8 cellular contexts compared by ENCODE assay signal in the genomic region with DNA sequence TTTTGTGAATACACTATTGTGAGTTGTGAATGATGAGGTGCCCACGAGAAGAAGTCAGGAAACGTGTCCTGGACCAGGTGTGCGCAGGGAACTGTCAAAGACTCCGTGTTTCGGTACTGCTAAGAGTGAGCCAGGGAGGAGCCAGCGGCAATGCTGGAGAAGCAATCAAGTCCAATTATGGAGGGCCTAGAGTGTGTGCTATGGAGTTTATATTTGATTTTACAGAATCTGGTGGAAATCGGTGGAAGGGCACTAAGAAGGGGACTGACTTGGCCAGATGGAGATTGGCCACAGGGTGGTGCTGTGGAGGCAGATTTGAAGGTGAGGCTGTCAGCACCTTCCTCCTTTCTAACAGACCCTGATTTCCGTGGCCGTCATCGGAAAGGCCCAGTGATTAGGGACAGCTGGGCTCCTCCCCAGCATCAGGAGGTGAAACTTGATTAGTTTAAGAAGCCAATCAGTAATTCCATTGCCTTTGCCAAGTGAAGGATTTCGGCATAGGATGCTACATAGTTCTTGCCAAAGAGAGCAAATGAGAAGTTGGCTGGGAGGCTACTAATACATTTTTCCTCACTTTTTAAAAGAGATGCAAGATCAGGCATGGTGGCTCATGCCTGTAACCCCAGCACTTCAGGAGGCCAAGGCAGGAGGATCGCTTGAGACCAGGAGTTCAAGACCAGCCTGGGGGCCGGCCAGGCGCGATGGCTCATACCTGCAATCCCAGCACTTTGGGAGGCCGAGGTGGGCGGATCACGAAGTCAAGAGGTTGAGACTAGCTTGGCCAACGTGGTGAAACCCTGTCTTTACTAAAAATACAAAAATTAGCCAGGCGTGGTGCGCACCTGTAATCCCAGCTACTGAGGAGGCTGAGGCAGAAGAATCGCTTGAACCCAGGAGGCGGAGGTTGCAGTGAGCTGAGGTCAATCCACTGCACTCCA. TPM values are rescaled to one million over a fixed set of nuclear protein-coding genes. Genes with fewer than 3 reads are reported as not detected.
DNase-seq lines count a peak whose midpoint lies in the region; ATAC-seq and TF ChIP-seq lines count a peak whose summit lies in the region.

No MANE protein-coding gene starts in this region.

- no peaks in the 10 kb centered on the region for H3K36me3 Mint-ChIP-seq in activated CD8-positive, alpha-beta T cell treated with anti-CD3 and anti-CD28 coated beads, Interleukin-2, amount 10 ng/mL, durations not matched to agents 7 days and 5 days (ENCODE audit: low read depth)
- H3K36me3 Mint-ChIP-seq in effector memory CD8-positive, alpha-beta T cell (ENCODE audit: insufficient read depth): peaks cover 3% of the 10 kb centered on the region
- no peaks in the 10 kb centered on the region for H3K36me3 Mint-ChIP-seq in mesothelial cell of epicardium

- POLR2A ChIA-PET in activated CD8-positive, alpha-beta T cell treated with anti-CD3 and anti-CD28 coated beads, Interleukin-2, amount 10 ng/mL, durations not matched to agents 7 days and 5 days (lab: Charles Lee): interaction anchor here (0.6 to 5.0 kb wide), 2 partner anchors 16 to 1380 kb away, joined by 3 to 31 read pairs; no protein-coding TSS in a partner anchor

- H3K4me1 Mint-ChIP-seq in activated CD8-positive, alpha-beta T cell treated with anti-CD3 and anti-CD28 coated beads, Interleukin-2, amount 10 ng/mL, durations not matched to agents 7 days and 5 days (ENCODE audit: low read depth): peaks cover 8% of the 10 kb centered on the region
- H3K4me1 Mint-ChIP-seq in effector memory CD8-positive, alpha-beta T cell (ENCODE audit: low read depth in 2 of 2): peaks cover 7% of the 10 kb centered on the region in 2 donors
- H3K4me1 Mint-ChIP-seq in mesothelial cell of epicardium: peaks cover 21% of the 10 kb centered on the region

- peaks cover under 1% of the 10 kb centered on the region for H3K27me3 Mint-ChIP-seq in activated CD8-positive, alpha-beta T cell treated with anti-CD3 and anti-CD28 coated beads, Interleukin-2, amount 10 ng/mL, durations not matched to agents 7 days and 5 days (ENCODE audit: low read depth)
- peaks cover 7 to 16% of the 10 kb centered on the region in 2 donors for H3K27me3 Mint-ChIP-seq in effector memory CD8-positive, alpha-beta T cell
- peaks cover under 1% of the 10 kb centered on the region for H3K27me3 Mint-ChIP-seq in mesothelial cell of epicardium (ENCODE audit: low read depth)

- CTCF ChIA-PET in activated CD8-positive, alpha-beta T cell treated with anti-CD3 and anti-CD28 coated beads, Interleukin-2, amount 10 ng/mL, durations not matched to agents 7 days and 5 days (lab: Charles Lee): interaction anchor here (0.6 to 3.0 kb wide), 19 partner anchors 9 to 464 kb away, joined by 3 to 24 read pairs (median 4); a partner anchor contains a TSS

- ATAC-seq in activated CD8-positive, alpha-beta T cell treated with anti-CD3 and anti-CD28 coated beads, Interleukin-2, amount 10 ng/mL, durations not matched to agents 7 days and 5 days: peak; percentile 95
- peak; percentile 98 for ATAC-seq in effector memory CD8-positive, alpha-beta T cell (replicated peaks)

- DNase-seq in SIG-M5 treated with dmso at 0.1 percent for 504 hours (lab: John Stamatoyannopoulos, UW; ENCODE audit: unreplicated experiment): peak; percentile 66
- no peak for DNase-seq in SIG-M5 (lab: John Stamatoyannopoulos, UW)
- peak; percentile 46 for DNase-seq in HS-27A (ENCODE audit: low read depth)
- peak; percentile 17 for DNase-seq in NK-92 (lab: John Stamatoyannopoulos, UW; ENCODE audit: unreplicated experiment)
- peak; percentile 93 for DNase-seq in activated CD8-positive, alpha-beta T cell treated with anti-CD3 and anti-CD28 coated beads, Interleukin-2, amount 10 ng/mL, durations not matched to agents 7 days and 5 days
- peak; percentile 79 to 85 (median 84) for DNase-seq in effector memory CD8-positive, alpha-beta T cell
- DNase-seq in mesothelial cell of epicardium (ENCODE audit: low spot score in 2 of 2, unreplicated experiment in 2 of 2): peak; percentile 58 to 88
- peak; percentile 77 to 83 for DNase-seq in stimulated activated CD8-positive, alpha-beta memory T cell treated with anti-CD3 and anti-CD28 coated beads, Interleukin-2, amount 100 ng/mL, for 48 hours (ENCODE audit: low read depth in 2 of 2)

- H3K27ac Mint-ChIP-seq in activated CD8-positive, alpha-beta T cell treated with anti-CD3 and anti-CD28 coated beads, Interleukin-2, amount 10 ng/mL, durations not matched to agents 7 days and 5 days: peak overlapping the region; percentile 7
- no peak overlapping the region for H3K27ac Mint-ChIP-seq in effector memory CD8-positive, alpha-beta T cell
- peak overlapping the region; percentile 17 for H3K27ac Mint-ChIP-seq in mesothelial cell of epicardium

- H3K9me3 Mint-ChIP-seq in activated CD8-positive, alpha-beta T cell treated with anti-CD3 and anti-CD28 coated beads, Interleukin-2, amount 10 ng/mL, durations not matched to agents 7 days and 5 days (ENCODE audit: insufficient read depth): no peaks in the 10 kb centered on the region
- no peaks in the 10 kb centered on the region for H3K9me3 Mint-ChIP-seq in effector memory CD8-positive, alpha-beta T cell
- no peaks in the 10 kb centered on the region for H3K9me3 Mint-ChIP-seq in mesothelial cell of epicardium

- TF ChIP-seq CTCF in mesothelial cell of epicardium (IDR thresholded peaks at IDR 0.05; ENCODE audit: unreplicated experiment): peak; percentile 76

- H3K4me3 Mint-ChIP-seq in activated CD8-positive, alpha-beta T cell treated with anti-CD3 and anti-CD28 coated beads, Interleukin-2, amount 10 ng/mL, durations not matched to agents 7 days and 5 days: no peak overlapping the region
- H3K4me3 Mint-ChIP-seq in effector memory CD8-positive, alpha-beta T cell: no peak overlapping the region
- no peak overlapping the region for H3K4me3 Mint-ChIP-seq in mesothelial cell of epicardium

RNA-seq across cellular contexts. Expression of a gene that starts 7.0 kb away (rescaled TPM):
- total RNA-seq in activated CD8-positive, alpha-beta T cell treated with anti-CD3 and anti-CD28 coated beads, Interleukin-2, amount 10 ng/mL, durations not matched to agents 7 days and 5 days: 1 to 10 TPM; 1.3 to 1.4 TPM
- total RNA-seq in mesothelial cell of epicardium: 1.4 to 1.7 TPM (median 1.4 TPM) in 3 replicates

RNA-seq across cellular contexts. Expression of a gene that starts 27.7 kb away (rescaled TPM):
- total RNA-seq in activated CD8-positive, alpha-beta T cell treated with anti-CD3 and anti-CD28 coated beads, Interleukin-2, amount 10 ng/mL, durations not matched to agents 7 days and 5 days: 1 to 10 TPM; 4.5 to 8.8 TPM
- 33.6 to 43.7 TPM (median 38.3 TPM) in 3 replicates for total RNA-seq in mesothelial cell of epicardium

RNA-seq across cellular contexts. Expression of a gene that starts 28.9 kb away (rescaled TPM):
- 1 to 10 TPM; 1.8 to 2.3 TPM for total RNA-seq in activated CD8-positive, alpha-beta T cell treated with anti-CD3 and anti-CD28 coated beads, Interleukin-2, amount 10 ng/mL, durations not matched to agents 7 days and 5 days
- 0.31 to 0.72 TPM (median 0.47 TPM) in 3 replicates for total RNA-seq in mesothelial cell of epicardium

RNA-seq across cellular contexts. Expression of a gene that starts 35.8 kb away (rescaled TPM):
- 10 to 100 TPM; 64.8 to 68.0 TPM for total RNA-seq in activated CD8-positive, alpha-beta T cell treated with anti-CD3 and anti-CD28 coated beads, Interleukin-2, amount 10 ng/mL, durations not matched to agents 7 days and 5 days
- 24.7 to 27.5 TPM (median 27.4 TPM) in 3 replicates for total RNA-seq in mesothelial cell of epicardium

RNA-seq across cellular contexts. Expression of a gene that starts 48.0 kb away (rescaled TPM):
- total RNA-seq in activated CD8-positive, alpha-beta T cell treated with anti-CD3 and anti-CD28 coated beads, Interleukin-2, amount 10 ng/mL, durations not matched to agents 7 days and 5 days: under 1 TPM; 0.26 to 0.42 TPM
- 1.4 to 1.7 TPM (median 1.4 TPM) in 3 replicates for total RNA-seq in mesothelial cell of epicardium

Comparison
In these comparisons a context has a peak if more than half of its experiments do, and no peak if none do; other contexts are left out.
1. H3K27ac Mint-ChIP-seq: peak in activated CD8-positive, alpha-beta T cell treated with anti-CD3 and anti-CD28 coated beads, Interleukin-2, amount 10 ng/mL, durations not matched to agents 7 days and 5 days (single experiment) and mesothelial cell of epicardium (single experiment); none in effector memory CD8-positive, alpha-beta T cell (0 of 2).